9 cellular contexts compared by ENCODE assay signal in genomic region chr4:141697116-141697515, GRCh38.
"Had no signal": no experiment of that assay in that cellular context is flagged by ENCODE, and none has a peak within 500 bp of the region (broad histone marks: within the 10 kb centered on the region; RNA-seq: fewer than 3 reads in every experiment).

No MANE protein-coding gene starts in this region.

- H3K9me3 Mint-ChIP-seq: HFFc6 had no signal

- H3K9me3 ChIP-seq: HAP-1 had no signal

- H3K27ac Mint-ChIP-seq: HFFc6, IgD-negative memory B cell had no signal

- H3K4me1 ChIP-seq: HAP-1 had no signal

- H3K27ac ChIP-seq: GM23248, HL-60 had no signal

- H2AFZ ChIP-seq: GM23248 had no signal

- DNase-seq: GM23248, GOT3, H7, HFFc6 had no signal

- H3K4me3 Mint-ChIP-seq: HFFc6 had no signal

- H3K4me3 ChIP-seq: GM23248, HAP-1 had no signal

- H3K9ac ChIP-seq: GM23248 had no signal

- H3K27me3 Mint-ChIP-seq: IgD-negative memory B cell had no signal

- H3K36me3 ChIP-seq: HAP-1 had no signal

- ATAC-seq: HCT116, HepG2 had no signal

- FAIRE-seq: HepG2 had no signal
